In the genomic region with DNA sequence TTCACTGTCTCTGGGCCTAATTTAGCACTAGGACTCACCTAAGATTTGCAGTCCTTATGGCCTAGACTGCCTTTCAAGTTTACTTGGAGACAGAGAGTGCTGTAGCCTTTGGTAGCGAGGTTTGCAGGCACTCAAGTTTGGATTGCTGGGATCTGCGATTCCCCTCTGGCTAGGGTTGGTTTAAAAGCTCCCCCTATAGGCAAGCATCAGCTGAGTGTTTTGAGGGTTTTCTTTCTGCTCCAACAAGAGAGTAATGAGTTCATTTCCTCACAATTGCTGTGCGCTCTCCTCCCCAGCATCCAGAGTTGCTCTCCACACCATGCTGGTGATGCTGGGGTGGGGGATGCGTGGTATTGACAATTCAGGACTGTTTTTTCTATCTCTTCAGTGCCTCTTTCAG, we compare ENCODE assay signal across 15 cellular contexts.
DNase-seq lines count a peak whose midpoint lies in the region; ATAC-seq and TF ChIP-seq lines count a peak whose summit lies in the region.
"Had no signal": no experiment of that assay in that cellular context is flagged by ENCODE, and none has a peak within 500 bp of the region (broad histone marks: within the 10 kb centered on the region; RNA-seq: fewer than 3 reads in every experiment).

No MANE protein-coding gene starts in this region.

- no peak for ATAC-seq in HG02798 (IDR thresholded peaks at IDR 0.05; ENCODE audit: poor library complexity, unreplicated experiment)
- ATAC-seq: heart left ventricle had no signal

- peak; percentile 28 for TF ChIP-seq CTCF in retinal pigment epithelial cell (conservative IDR thresholded peaks at IDR 0.05; ENCODE audit: low read depth, low read length)
- TF ChIP-seq CTCF in GM13976 (IDR thresholded peaks at IDR 0.05; ENCODE audit: borderline replicate concordance, control extremely low read depth, extremely low read depth, insufficient read depth, missing control alignments): no peak

- DNase-seq in NCI-H748 (lab: John Stamatoyannopoulos, UW; ENCODE audit: unreplicated experiment) (peak; percentile 30), NCI-H748 treated with DMSO at 0.1 percent for 48 hours (lab: John Stamatoyannopoulos, UW) (no peak), NCI-H524 (lab: John Stamatoyannopoulos, UW) (peak; percentile 39 to 79), fibroblast of gingiva (ENCODE audit: low read depth) (peak; percentile 0), retinal pigment epithelial cell (ENCODE audit: low read depth) (no peak), GM13976 (ENCODE audit: low spot score) (no peak)
- DNase-seq in stimulated activated CD4-positive, alpha-beta T cell treated with anti-CD3 and anti-CD28 coated beads, Interleukin-4, amount 100 ng/mL, for 24 hours: no peak
- DNase-seq: activated CD4-positive, alpha-beta T cell treated with anti-CD3 and anti-CD28 coated beads, Interleukin-2, amount 50 U/mL, for 4 hours; Caco-2; heart left ventricle; mammary epithelial cell; occipital lobe; PC-9; trophoblast cell had no signal

- in situ Hi-C loops in GM13976 (cut with MboI; ENCODE audit: low sequenced_read_pairs, unreplicated experiment): no loop called here

- H3K4me3 ChIP-seq in retinal pigment epithelial cell (ENCODE audit: low read length): no peak overlapping the region
- H3K4me3 ChIP-seq: heart left ventricle, PC-9 had no signal

Comparison
In these comparisons a context has a peak if more than half of its experiments do, and no peak if none do; other contexts are left out.
1. DNase-seq: peak in NCI-H748 (single experiment), NCI-H524 (2 of 2) and fibroblast of gingiva (single experiment); none in NCI-H748 treated with DMSO at 0.1 percent for 48 hours (single experiment), retinal pigment epithelial cell (single experiment), GM13976 (single experiment) and stimulated activated CD4-positive, alpha-beta T cell treated with anti-CD3 and anti-CD28 coated beads, Interleukin-4, amount 100 ng/mL, for 24 hours (single experiment).